In genomic region chr14:56119221-56119967, GRCh38 we compare ENCODE assay signal across 1 cellular context.
A peak's percentile ranks its signal among the peaks of the same experiment; 100 is the strongest.
TF ChIP-seq lines count a peak whose summit lies in the region.

No MANE protein-coding gene starts in this region.

TF ChIP-seq in K562, 482 proteins besides CTCF, POLR2A, EP300 and RAD21 (continued from another document):
- TF ChIP-seq, protein P1, sequence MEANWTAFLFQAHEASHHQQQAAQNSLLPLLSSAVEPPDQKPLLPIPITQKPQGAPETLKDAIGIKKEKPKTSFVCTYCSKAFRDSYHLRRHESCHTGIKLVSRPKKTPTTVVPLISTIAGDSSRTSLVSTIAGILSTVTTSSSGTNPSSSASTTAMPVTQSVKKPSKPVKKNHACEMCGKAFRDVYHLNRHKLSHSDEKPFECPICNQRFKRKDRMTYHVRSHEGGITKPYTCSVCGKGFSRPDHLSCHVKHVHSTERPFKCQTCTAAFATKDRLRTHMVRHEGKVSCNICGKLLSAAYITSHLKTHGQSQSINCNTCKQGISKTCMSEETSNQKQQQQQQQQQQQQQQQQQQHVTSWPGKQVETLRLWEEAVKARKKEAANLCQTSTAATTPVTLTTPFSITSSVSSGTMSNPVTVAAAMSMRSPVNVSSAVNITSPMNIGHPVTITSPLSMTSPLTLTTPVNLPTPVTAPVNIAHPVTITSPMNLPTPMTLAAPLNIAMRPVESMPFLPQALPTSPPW (CRISPR knock-in tag; IDR thresholded peaks at IDR 0.05): peak; percentile 28
- TF ChIP-seq ZNF583 (CRISPR knock-in tag; IDR thresholded peaks at IDR 0.05): no peak
- 0 out of 4 replicates have a peak, but pooled peaks of 1 of the 2 experiments have one; percentile 16 for TF ChIP-seq UBTF (IDR thresholded peaks at IDR 0.05; ENCODE audit: borderline replicate concordance in 1 of 2, low read depth in 2 of 2, low read length in 2 of 2)
- TF ChIP-seq CHCHD3 (CRISPR knock-in tag; IDR thresholded peaks at IDR 0.05): no peak
- no peak for TF ChIP-seq NR2C2 (CRISPR knock-in tag; IDR thresholded peaks at IDR 0.05)
- TF ChIP-seq NR2C2 (tag; IDR thresholded peaks at IDR 0.05): peak; percentile 25; the same call in 1 of the 2 replicates
- TF ChIP-seq EZH2 (IDR thresholded peaks at IDR 0.05; ENCODE audit: borderline replicate concordance, low read depth, low read length): peak; percentile 45; the same call in 1 of the 2 replicates
- TF ChIP-seq HMG20B (CRISPR knock-in tag; IDR thresholded peaks at IDR 0.05): no peak
- TF ChIP-seq ETS2 (tag; IDR thresholded peaks at IDR 0.05; ENCODE audit: borderline replicate concordance, poor library complexity, severe bottlenecking): no peak
